In the genomic region with DNA sequence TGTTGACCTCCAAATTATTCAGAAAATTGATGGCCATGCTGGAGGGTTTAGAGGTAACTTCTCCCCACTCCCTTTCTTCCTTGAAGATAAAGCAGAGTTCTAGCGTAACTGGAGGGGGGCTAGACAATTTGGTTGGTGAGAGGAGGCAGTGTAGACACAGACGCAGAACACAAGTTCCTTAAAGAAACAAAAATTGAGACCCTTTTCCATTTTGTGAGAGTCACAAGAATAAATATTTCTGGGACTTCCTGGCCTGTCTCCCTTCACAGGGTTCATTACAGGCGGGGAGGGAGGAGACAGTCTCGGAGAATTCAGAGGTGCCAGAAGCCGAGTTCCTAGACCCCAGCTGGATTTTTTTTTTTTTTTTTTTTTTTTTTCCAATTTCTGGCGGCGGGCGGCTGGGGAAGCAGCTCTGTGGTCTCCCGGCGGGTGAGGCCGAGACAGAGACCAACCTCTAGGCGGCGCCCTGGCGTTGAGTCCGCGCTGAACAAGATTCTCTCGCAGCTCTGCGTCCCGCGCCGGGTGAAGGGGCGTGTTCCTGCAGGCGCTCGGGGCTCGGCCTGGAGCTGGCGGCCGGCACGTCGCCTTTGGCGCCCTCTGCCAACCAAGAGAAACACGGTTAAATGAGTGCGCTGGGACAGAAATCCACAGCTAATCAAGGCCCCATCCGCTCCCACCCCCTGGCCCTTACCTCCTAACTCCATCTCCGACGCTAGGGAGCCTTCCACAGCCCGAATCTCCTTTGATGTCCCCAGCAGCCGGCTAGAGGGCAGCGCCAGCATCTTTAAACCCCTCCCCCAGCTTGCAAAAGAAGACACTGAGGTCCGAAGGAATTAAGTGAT, we compare ENCODE assay signal across 1 cellular context.
TF ChIP-seq lines count a peak whose summit lies in the region.

No MANE protein-coding gene starts in this region.

TF ChIP-seq in HepG2, 621 proteins besides CTCF, POLR2A, EP300 and RAD21 (continued from another document and continues in another):
- TF ChIP-seq, protein P1, sequence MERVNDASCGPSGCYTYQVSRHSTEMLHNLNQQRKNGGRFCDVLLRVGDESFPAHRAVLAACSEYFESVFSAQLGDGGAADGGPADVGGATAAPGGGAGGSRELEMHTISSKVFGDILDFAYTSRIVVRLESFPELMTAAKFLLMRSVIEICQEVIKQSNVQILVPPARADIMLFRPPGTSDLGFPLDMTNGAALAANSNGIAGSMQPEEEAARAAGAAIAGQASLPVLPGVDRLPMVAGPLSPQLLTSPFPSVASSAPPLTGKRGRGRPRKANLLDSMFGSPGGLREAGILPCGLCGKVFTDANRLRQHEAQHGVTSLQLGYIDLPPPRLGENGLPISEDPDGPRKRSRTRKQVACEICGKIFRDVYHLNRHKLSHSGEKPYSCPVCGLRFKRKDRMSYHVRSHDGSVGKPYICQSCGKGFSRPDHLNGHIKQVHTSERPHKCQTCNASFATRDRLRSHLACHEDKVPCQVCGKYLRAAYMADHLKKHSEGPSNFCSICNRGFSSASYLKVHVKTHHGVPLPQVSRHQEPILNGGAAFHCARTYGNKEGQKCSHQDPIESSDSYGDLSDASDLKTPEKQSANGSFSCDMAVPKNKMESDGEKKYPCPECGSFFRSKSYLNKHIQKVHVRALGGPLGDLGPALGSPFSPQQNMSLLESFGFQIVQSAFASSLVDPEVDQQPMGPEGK (CRISPR knock-in tag; IDR thresholded peaks at IDR 0.05): peak; percentile 65
- TF ChIP-seq, protein P2, sequence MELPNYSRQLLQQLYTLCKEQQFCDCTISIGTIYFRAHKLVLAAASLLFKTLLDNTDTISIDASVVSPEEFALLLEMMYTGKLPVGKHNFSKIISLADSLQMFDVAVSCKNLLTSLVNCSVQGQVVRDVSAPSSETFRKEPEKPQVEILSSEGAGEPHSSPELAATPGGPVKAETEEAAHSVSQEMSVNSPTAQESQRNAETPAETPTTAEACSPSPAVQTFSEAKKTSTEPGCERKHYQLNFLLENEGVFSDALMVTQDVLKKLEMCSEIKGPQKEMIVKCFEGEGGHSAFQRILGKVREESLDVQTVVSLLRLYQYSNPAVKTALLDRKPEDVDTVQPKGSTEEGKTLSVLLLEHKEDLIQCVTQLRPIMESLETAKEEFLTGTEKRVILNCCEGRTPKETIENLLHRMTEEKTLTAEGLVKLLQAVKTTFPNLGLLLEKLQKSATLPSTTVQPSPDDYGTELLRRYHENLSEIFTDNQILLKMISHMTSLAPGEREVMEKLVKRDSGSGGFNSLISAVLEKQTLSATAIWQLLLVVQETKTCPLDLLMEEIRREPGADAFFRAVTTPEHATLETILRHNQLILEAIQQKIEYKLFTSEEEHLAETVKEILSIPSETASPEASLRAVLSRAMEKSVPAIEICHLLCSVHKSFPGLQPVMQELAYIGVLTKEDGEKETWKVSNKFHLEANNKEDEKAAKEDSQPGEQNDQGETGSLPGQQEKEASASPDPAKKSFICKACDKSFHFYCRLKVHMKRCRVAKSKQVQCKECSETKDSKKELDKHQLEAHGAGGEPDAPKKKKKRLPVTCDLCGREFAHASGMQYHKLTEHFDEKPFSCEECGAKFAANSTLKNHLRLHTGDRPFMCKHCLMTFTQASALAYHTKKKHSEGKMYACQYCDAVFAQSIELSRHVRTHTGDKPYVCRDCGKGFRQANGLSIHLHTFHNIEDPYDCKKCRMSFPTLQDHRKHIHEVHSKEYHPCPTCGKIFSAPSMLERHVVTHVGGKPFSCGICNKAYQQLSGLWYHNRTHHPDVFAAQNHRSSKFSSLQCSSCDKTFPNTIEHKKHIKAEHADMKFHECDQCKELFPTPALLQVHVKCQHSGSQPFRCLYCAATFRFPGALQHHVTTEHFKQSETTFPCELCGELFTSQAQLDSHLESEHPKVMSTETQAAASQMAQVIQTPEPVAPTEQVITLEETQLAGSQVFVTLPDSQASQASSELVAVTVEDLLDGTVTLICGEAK (IDR thresholded peaks at IDR 0.05): no peak
- TF ChIP-seq, protein P2 (CRISPR knock-in tag; IDR thresholded peaks at IDR 0.05): no peak
- TF ChIP-seq, protein P3, sequence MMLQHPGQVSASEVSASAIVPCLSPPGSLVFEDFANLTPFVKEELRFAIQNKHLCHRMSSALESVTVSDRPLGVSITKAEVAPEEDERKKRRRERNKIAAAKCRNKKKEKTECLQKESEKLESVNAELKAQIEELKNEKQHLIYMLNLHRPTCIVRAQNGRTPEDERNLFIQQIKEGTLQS (CRISPR knock-in tag; IDR thresholded peaks at IDR 0.05): no peak
- TF ChIP-seq ZNF10 (CRISPR knock-in tag; IDR thresholded peaks at IDR 0.05; ENCODE audit: borderline replicate concordance, low read depth) (no peak), TAF1 (CRISPR knock-in tag; IDR thresholded peaks at IDR 0.05) (0 out of 2 replicates have a peak, but pooled peaks have one; percentile 14), CREB1 (IDR thresholded peaks at IDR 0.05) (no peak), CREB1 (CRISPR knock-in tag; IDR thresholded peaks at IDR 0.05) (no peak), RXRB (CRISPR knock-in tag; IDR thresholded peaks at IDR 0.05; ENCODE audit: borderline replicate concordance) (0 out of 2 replicates have a peak, but pooled peaks have one; percentile 35), KLF11 (CRISPR knock-in tag; IDR thresholded peaks at IDR 0.05) (0 out of 2 replicates have a peak, but pooled peaks have one; percentile 47), THAP11 (CRISPR knock-in tag; IDR thresholded peaks at IDR 0.05) (peak; percentile 40; the same call in 1 of the 2 replicates), ZNF777 (CRISPR knock-in tag; IDR thresholded peaks at IDR 0.05) (0 out of 2 replicates have a peak, but pooled peaks have one; percentile 42), ZKSCAN8 (CRISPR knock-in tag; IDR thresholded peaks at IDR 0.05; ENCODE audit: borderline replicate concordance) (peak; percentile 55; the same call in 1 of the 2 replicates), DR1 (CRISPR knock-in tag; IDR thresholded peaks at IDR 0.05) (peak; percentile 60; the same call in 1 of the 2 replicates), ZNF34 (CRISPR knock-in tag; IDR thresholded peaks at IDR 0.05; ENCODE audit: borderline replicate concordance) (no peak), ZFP1 (CRISPR knock-in tag; IDR thresholded peaks at IDR 0.05) (no peak), ZNF292 (CRISPR knock-in tag; IDR thresholded peaks at IDR 0.05; ENCODE audit: borderline replicate concordance, low read depth) (peak; percentile 62; the same call in 1 of the 2 replicates), MYC (CRISPR knock-in tag; IDR thresholded peaks at IDR 0.05; ENCODE audit: borderline replicate concordance) (peak; percentile 58; the same call in 1 of the 2 replicates), ZNF264 (CRISPR knock-in tag; IDR thresholded peaks at IDR 0.05) (peak; percentile 72; the same call in 1 of the 2 replicates), ZNF792 (CRISPR knock-in tag; IDR thresholded peaks at IDR 0.05) (0 out of 2 replicates have a peak, but pooled peaks have one; percentile 61), ETV5 (CRISPR knock-in tag; IDR thresholded peaks at IDR 0.05; ENCODE audit: borderline replicate concordance) (peak; percentile 32; the same call in 1 of the 2 replicates), SMAD1 (CRISPR knock-in tag; IDR thresholded peaks at IDR 0.05; ENCODE audit: borderline replicate concordance, low read depth) (no peak), ARHGAP35 (CRISPR knock-in tag; IDR thresholded peaks at IDR 0.05; ENCODE audit: borderline replicate concordance) (no peak), SAFB2 (CRISPR knock-in tag; IDR thresholded peaks at IDR 0.05; ENCODE audit: borderline replicate concordance, low read depth) (no peak), RFX3 (CRISPR knock-in tag; IDR thresholded peaks at IDR 0.05) (no peak), DPF2 (CRISPR knock-in tag; IDR thresholded peaks at IDR 0.05; ENCODE audit: borderline replicate concordance, low read depth) (no peak), POLR2AphosphoS2 (IDR thresholded peaks at IDR 0.05; ENCODE audit: low read depth, low read length) (no peak), ZNF672 (CRISPR knock-in tag; IDR thresholded peaks at IDR 0.05) (no peak), ZNF644 (CRISPR knock-in tag; IDR thresholded peaks at IDR 0.05; ENCODE audit: low read depth) (no peak), EEA1 (CRISPR knock-in tag; IDR thresholded peaks at IDR 0.05; ENCODE audit: borderline replicate concordance) (no peak), ZFY (CRISPR knock-in tag; IDR thresholded peaks at IDR 0.05) (peak; percentile 89), IRF2 (CRISPR knock-in tag; IDR thresholded peaks at IDR 0.05) (0 out of 2 replicates have a peak, but pooled peaks have one; percentile 42)
- TF ChIP-seq, protein P4, sequence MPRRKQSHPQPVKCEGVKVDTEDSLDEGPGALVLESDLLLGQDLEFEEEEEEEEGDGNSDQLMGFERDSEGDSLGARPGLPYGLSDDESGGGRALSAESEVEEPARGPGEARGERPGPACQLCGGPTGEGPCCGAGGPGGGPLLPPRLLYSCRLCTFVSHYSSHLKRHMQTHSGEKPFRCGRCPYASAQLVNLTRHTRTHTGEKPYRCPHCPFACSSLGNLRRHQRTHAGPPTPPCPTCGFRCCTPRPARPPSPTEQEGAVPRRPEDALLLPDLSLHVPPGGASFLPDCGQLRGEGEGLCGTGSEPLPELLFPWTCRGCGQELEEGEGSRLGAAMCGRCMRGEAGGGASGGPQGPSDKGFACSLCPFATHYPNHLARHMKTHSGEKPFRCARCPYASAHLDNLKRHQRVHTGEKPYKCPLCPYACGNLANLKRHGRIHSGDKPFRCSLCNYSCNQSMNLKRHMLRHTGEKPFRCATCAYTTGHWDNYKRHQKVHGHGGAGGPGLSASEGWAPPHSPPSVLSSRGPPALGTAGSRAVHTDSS (CRISPR knock-in tag; conservative IDR thresholded peaks at IDR 0.05): no peak
- TF ChIP-seq, protein P5, sequence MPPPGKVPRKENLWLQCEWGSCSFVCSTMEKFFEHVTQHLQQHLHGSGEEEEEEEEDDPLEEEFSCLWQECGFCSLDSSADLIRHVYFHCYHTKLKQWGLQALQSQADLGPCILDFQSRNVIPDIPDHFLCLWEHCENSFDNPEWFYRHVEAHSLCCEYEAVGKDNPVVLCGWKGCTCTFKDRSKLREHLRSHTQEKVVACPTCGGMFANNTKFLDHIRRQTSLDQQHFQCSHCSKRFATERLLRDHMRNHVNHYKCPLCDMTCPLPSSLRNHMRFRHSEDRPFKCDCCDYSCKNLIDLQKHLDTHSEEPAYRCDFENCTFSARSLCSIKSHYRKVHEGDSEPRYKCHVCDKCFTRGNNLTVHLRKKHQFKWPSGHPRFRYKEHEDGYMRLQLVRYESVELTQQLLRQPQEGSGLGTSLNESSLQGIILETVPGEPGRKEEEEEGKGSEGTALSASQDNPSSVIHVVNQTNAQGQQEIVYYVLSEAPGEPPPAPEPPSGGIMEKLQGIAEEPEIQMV (CRISPR knock-in tag; IDR thresholded peaks at IDR 0.05; ENCODE audit: low read depth): no peak
- TF ChIP-seq, protein P6, sequence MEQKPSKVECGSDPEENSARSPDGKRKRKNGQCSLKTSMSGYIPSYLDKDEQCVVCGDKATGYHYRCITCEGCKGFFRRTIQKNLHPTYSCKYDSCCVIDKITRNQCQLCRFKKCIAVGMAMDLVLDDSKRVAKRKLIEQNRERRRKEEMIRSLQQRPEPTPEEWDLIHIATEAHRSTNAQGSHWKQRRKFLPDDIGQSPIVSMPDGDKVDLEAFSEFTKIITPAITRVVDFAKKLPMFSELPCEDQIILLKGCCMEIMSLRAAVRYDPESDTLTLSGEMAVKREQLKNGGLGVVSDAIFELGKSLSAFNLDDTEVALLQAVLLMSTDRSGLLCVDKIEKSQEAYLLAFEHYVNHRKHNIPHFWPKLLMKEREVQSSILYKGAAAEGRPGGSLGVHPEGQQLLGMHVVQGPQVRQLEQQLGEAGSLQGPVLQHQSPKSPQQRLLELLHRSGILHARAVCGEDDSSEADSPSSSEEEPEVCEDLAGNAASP (CRISPR knock-in tag; IDR thresholded peaks at IDR 0.05; ENCODE audit: borderline replicate concordance): 0 out of 2 replicates have a peak, but pooled peaks have one; percentile 62
- TF ChIP-seq, protein P7, sequence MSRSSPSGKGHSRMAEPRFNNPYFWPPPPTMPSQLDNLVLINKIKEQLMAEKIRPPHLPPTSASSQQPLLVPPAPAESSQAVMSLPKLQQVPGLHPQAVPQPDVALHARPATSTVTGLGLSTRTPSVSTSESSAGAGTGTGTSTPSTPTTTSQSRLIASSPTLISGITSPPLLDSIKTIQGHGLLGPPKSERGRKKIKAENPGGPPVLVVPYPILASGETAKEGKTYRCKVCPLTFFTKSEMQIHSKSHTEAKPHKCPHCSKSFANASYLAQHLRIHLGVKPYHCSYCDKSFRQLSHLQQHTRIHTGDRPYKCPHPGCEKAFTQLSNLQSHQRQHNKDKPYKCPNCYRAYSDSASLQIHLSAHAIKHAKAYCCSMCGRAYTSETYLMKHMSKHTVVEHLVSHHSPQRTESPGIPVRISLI (CRISPR knock-in tag; IDR thresholded peaks at IDR 0.05; ENCODE audit: borderline replicate concordance): peak; percentile 55; the same call in 1 of the 2 replicates
